In genomic region chr3:123735456-123735855, GRCh38 we compare ENCODE assay signal across 20 cellular contexts.
"Had no signal": no experiment of that assay in that cellular context is flagged by ENCODE, and none has a peak within 500 bp of the region (broad histone marks: within the 10 kb centered on the region; RNA-seq: fewer than 3 reads in every experiment).

No MANE protein-coding gene starts in this region.

- ATAC-seq: activated CD4-positive, alpha-beta T cell treated with anti-CD3 and anti-CD28 coated beads for 36 hours; activated naive CD8-positive, alpha-beta T cell treated with anti-CD3 and anti-CD28 coated beads, Interleukin-2, amount 50 U/mL, for 24 hours; mucosa of descending colon; right cardiac atrium; upper lobe of right lung had no signal

- H3K9ac ChIP-seq: parathyroid adenoma had no signal

- H3K27ac Mint-ChIP-seq: activated CD4-positive, alpha-beta T cell treated with anti-CD3 and anti-CD28 coated beads for 36 hours; activated naive CD8-positive, alpha-beta T cell treated with anti-CD3 and anti-CD28 coated beads, Interleukin-2, amount 50 U/mL, for 24 hours; dendritic cell treated with granulocyte-macrophage colony-stimulating factor and Interleukin-4, amounts not matched to agents 40 ng/mL and 50 ng/mL, for 4 days; endodermal cell; nephron had no signal

- H3K4me1 ChIP-seq: left ventricle myocardium inferior, parathyroid adenoma, spleen, suprapubic skin, tibial artery had no signal

- H3K9me3 Mint-ChIP-seq: activated naive CD8-positive, alpha-beta T cell treated with anti-CD3 and anti-CD28 coated beads, Interleukin-2, amount 50 U/mL, for 24 hours; central memory CD8-positive, alpha-beta T cell; dendritic cell treated with granulocyte-macrophage colony-stimulating factor and Interleukin-4, amounts not matched to agents 40 ng/mL and 50 ng/mL, for 4 days; endodermal cell; nephron had no signal

- H3K4me3 ChIP-seq: esophagus muscularis mucosa, left ventricle myocardium inferior, lung, mucosa of descending colon, spleen, suprapubic skin, tibial artery, upper lobe of right lung had no signal

- H3K79me2 ChIP-seq: parathyroid adenoma had no signal

- H3K27me3 ChIP-seq: esophagus muscularis mucosa, spleen, suprapubic skin, tibial artery, upper lobe of right lung had no signal

- H3K36me3 ChIP-seq: left ventricle myocardium inferior, spleen, suprapubic skin, upper lobe of right lung had no signal

- H3K4me3 Mint-ChIP-seq: activated CD4-positive, alpha-beta T cell treated with anti-CD3 and anti-CD28 coated beads for 36 hours; activated naive CD8-positive, alpha-beta T cell treated with anti-CD3 and anti-CD28 coated beads, Interleukin-2, amount 50 U/mL, for 24 hours; central memory CD8-positive, alpha-beta T cell; dendritic cell treated with granulocyte-macrophage colony-stimulating factor and Interleukin-4, amounts not matched to agents 40 ng/mL and 50 ng/mL, for 4 days; endodermal cell; nephron had no signal

- H3K9me3 ChIP-seq: esophagus muscularis mucosa, left ventricle myocardium inferior, mucosa of descending colon, spleen, suprapubic skin, tibial artery, upper lobe of right lung had no signal

- H2AFZ ChIP-seq: parathyroid adenoma had no signal

- H3K4me1 Mint-ChIP-seq: activated CD4-positive, alpha-beta T cell treated with anti-CD3 and anti-CD28 coated beads for 36 hours; activated naive CD8-positive, alpha-beta T cell treated with anti-CD3 and anti-CD28 coated beads, Interleukin-2, amount 50 U/mL, for 24 hours; central memory CD8-positive, alpha-beta T cell; endodermal cell; nephron had no signal

- DNase-seq: activated CD4-positive, alpha-beta T cell treated with anti-CD3 and anti-CD28 coated beads for 36 hours; activated CD4-positive, CD25-positive, alpha-beta regulatory T cell; activated gamma-delta T cell; activated naive CD4-positive, alpha-beta T cell treated with anti-CD3 and anti-CD28 coated beads, Interleukin-2, amount 50 U/mL, for 16 hours; activated naive CD8-positive, alpha-beta T cell treated with anti-CD3 and anti-CD28 coated beads, Interleukin-2, amount 50 U/mL, for 24 hours; endodermal cell; left ventricle myocardium inferior; mucosa of descending colon; right cardiac atrium; spleen; stimulated activated naive CD4-positive, alpha-beta T cell; tibial artery; upper lobe of right lung had no signal

- H3K27ac ChIP-seq: esophagus muscularis mucosa, left ventricle myocardium inferior, parathyroid adenoma, spleen, suprapubic skin, tibial artery, upper lobe of right lung had no signal
